Comparison of ENCODE assay signal across 1 cellular context in the genomic region with DNA sequence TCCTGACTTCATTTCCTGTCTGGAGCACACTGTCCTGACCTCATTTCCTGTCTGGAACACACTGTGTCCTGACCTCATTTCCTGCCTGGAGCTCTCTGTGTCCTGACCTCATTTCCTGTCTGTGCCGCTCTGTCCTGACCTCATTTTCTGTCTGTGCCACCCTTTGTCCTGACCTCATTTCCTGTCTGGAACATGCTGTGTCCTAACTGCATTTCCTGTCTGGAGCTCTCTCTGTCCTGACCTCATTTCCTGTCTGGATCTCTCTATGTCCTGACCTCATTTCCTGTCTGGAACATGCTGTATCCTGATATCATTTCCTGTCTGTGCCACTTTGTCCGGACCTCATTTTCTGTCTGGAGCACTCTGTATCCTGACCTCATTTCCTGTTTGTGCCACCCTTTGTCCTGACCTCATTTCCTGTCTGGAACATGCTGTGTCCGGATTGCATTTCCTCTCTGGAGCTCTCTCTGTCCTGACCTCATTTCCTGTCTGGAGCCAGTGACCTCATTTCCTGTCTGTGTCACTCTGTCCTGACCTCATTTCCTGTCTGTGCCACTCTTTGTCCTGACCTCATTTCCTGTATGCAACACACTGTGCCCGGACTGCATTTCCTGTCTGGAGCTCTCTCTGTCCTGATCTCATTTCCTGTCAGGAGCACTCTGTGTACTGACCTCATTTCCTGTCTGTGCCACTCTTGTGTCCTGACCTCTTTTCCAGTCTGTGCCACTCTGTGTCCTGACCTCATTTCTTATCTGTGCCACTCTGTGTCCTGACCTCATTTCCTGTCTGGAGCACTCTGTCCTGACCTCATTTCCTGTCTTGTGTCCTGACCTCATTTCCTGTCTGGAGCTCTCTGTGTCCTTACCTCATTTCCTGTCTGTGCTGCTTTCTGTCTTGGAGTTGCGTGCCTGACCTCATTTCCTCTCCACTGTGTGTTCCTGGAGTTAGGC.
TF ChIP-seq lines count a peak whose summit lies in the region.

No MANE protein-coding gene starts in this region.

TF ChIP-seq in HEK293, 187 proteins besides CTCF, POLR2A, EP300 and RAD21 (continued from another document and continues in another):
- TF ChIP-seq, protein P1, sequence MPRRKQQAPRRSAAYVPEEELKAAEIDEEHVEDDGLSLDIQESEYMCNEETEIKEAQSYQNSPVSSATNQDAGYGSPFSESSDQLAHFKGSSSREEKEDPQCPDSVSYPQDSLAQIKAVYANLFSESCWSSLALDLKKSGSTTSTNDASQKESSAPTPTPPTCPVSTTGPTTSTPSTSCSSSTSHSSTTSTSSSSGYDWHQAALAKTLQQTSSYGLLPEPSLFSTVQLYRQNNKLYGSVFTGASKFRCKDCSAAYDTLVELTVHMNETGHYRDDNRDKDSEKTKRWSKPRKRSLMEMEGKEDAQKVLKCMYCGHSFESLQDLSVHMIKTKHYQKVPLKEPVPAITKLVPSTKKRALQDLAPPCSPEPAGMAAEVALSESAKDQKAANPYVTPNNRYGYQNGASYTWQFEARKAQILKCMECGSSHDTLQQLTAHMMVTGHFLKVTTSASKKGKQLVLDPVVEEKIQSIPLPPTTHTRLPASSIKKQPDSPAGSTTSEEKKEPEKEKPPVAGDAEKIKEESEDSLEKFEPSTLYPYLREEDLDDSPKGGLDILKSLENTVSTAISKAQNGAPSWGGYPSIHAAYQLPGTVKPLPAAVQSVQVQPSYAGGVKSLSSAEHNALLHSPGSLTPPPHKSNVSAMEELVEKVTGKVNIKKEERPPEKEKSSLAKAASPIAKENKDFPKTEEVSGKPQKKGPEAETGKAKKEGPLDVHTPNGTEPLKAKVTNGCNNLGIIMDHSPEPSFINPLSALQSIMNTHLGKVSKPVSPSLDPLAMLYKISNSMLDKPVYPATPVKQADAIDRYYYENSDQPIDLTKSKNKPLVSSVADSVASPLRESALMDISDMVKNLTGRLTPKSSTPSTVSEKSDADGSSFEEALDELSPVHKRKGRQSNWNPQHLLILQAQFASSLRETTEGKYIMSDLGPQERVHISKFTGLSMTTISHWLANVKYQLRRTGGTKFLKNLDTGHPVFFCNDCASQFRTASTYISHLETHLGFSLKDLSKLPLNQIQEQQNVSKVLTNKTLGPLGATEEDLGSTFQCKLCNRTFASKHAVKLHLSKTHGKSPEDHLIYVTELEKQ (tag by site-specific recombination; IDR thresholded peaks at IDR 0.05; ENCODE audit: borderline replicate concordance): no peak
- TF ChIP-seq ZNF558 (tag by site-specific recombination; IDR thresholded peaks at IDR 0.05): no peak
- TF ChIP-seq ZNF600 (tag by site-specific recombination; IDR thresholded peaks at IDR 0.05): peak; percentile 66
- TF ChIP-seq, protein P2, sequence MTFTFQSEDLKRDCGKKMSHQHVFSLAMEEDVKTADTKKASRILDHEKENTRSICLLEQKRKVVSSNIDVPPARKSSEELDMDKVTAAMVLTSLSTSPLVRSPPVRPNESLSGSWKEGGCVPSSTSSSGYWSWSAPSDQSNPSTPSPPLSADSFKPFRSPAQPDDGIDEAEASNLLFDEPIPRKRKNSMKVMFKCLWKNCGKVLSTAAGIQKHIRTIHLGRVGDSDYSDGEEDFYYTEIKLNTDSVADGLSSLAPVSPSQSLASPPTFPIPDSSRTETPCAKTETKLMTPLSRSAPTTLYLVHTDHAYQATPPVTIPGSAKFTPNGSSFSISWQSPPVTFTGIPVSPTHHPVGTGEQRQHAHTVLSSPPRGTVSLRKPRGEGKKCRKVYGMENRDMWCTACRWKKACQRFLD (tag by site-specific recombination; IDR thresholded peaks at IDR 0.05): no peak
- TF ChIP-seq ZNF335 (tag by site-specific recombination; conservative IDR thresholded peaks at IDR 0.05): peak; percentile 90
- peak; percentile 60 for TF ChIP-seq ZBTB17 (tag by site-specific recombination; IDR thresholded peaks at IDR 0.05)
- TF ChIP-seq, protein P3, sequence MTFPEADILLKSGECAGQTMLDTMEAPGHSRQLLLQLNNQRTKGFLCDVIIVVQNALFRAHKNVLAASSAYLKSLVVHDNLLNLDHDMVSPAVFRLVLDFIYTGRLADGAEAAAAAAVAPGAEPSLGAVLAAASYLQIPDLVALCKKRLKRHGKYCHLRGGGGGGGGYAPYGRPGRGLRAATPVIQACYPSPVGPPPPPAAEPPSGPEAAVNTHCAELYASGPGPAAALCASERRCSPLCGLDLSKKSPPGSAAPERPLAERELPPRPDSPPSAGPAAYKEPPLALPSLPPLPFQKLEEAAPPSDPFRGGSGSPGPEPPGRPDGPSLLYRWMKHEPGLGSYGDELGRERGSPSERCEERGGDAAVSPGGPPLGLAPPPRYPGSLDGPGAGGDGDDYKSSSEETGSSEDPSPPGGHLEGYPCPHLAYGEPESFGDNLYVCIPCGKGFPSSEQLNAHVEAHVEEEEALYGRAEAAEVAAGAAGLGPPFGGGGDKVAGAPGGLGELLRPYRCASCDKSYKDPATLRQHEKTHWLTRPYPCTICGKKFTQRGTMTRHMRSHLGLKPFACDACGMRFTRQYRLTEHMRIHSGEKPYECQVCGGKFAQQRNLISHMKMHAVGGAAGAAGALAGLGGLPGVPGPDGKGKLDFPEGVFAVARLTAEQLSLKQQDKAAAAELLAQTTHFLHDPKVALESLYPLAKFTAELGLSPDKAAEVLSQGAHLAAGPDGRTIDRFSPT (tag by site-specific recombination; IDR thresholded peaks at IDR 0.05): peak; percentile 92
- no peak for TF ChIP-seq TRIM28 (IDR thresholded peaks at IDR 0.05; ENCODE audit: borderline replicate concordance, low read length)
- TF ChIP-seq, protein P4, sequence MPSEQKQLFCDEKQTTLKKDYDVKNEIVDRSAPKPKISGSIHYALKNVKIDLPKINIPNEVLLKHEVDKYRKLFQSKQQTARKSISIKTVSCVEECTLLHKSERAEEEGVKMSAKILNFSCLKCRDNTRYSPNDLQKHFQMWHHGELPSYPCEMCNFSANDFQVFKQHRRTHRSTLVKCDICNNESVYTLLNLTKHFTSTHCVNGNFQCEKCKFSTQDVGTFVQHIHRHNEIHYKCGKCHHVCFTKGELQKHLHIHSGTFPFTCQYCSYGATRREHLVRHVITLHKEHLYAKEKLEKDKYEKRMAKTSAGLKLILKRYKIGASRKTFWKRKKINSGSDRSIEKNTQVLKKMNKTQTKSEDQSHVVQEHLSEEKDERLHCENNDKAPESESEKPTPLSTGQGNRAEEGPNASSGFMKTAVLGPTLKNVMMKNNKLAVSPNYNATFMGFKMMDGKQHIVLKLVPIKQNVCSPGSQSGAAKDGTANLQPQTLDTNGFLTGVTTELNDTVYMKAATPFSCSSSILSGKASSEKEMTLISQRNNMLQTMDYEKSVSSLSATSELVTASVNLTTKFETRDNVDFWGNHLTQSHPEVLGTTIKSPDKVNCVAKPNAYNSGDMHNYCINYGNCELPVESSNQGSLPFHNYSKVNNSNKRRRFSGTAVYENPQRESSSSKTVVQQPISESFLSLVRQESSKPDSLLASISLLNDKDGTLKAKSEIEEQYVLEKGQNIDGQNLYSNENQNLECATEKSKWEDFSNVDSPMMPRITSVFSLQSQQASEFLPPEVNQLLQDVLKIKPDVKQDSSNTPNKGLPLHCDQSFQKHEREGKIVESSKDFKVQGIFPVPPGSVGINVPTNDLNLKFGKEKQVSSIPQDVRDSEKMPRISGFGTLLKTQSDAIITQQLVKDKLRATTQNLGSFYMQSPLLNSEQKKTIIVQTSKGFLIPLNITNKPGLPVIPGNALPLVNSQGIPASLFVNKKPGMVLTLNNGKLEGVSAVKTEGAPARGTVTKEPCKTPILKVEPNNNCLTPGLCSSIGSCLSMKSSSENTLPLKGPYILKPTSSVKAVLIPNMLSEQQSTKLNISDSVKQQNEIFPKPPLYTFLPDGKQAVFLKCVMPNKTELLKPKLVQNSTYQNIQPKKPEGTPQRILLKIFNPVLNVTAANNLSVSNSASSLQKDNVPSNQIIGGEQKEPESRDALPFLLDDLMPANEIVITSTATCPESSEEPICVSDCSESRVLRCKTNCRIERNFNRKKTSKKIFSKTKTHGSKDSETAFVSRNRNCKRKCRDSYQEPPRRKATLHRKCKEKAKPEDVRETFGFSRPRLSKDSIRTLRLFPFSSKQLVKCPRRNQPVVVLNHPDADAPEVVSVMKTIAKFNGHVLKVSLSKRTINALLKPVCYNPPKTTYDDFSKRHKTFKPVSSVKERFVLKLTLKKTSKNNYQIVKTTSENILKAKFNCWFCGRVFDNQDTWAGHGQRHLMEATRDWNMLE (tag by site-specific recombination; conservative IDR thresholded peaks at IDR 0.05; ENCODE audit: low read depth): peak; percentile 99
- TF ChIP-seq, protein P5, sequence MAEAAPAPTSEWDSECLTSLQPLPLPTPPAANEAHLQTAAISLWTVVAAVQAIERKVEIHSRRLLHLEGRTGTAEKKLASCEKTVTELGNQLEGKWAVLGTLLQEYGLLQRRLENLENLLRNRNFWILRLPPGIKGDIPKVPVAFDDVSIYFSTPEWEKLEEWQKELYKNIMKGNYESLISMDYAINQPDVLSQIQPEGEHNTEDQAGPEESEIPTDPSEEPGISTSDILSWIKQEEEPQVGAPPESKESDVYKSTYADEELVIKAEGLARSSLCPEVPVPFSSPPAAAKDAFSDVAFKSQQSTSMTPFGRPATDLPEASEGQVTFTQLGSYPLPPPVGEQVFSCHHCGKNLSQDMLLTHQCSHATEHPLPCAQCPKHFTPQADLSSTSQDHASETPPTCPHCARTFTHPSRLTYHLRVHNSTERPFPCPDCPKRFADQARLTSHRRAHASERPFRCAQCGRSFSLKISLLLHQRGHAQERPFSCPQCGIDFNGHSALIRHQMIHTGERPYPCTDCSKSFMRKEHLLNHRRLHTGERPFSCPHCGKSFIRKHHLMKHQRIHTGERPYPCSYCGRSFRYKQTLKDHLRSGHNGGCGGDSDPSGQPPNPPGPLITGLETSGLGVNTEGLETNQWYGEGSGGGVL (tag by site-specific recombination; IDR thresholded peaks at IDR 0.05): peak; percentile 32; the same call in 1 of the 2 replicates
- TF ChIP-seq ZNF2 (tag by site-specific recombination; IDR thresholded peaks at IDR 0.05): peak; percentile 77; the same call in 1 of the 2 replicates
- peak; percentile 67 for TF ChIP-seq SCRT2 (tag by site-specific recombination; IDR thresholded peaks at IDR 0.05)
- TF ChIP-seq ZNF221 (tag by site-specific recombination; IDR thresholded peaks at IDR 0.05; ENCODE audit: borderline replicate concordance): no peak
- TF ChIP-seq ZNF623 (tag by site-specific recombination; IDR thresholded peaks at IDR 0.05): peak; percentile 30
- no peak for TF ChIP-seq ZNF548 (tag by site-specific recombination; IDR thresholded peaks at IDR 0.05)
- TF ChIP-seq ZNF692 (tag by site-specific recombination; IDR thresholded peaks at IDR 0.05): peak; percentile 38; the same call in 1 of the 2 replicates
- TF ChIP-seq ZNF629 (tag by site-specific recombination; IDR thresholded peaks at IDR 0.05): peak; percentile 100
- no peak for TF ChIP-seq IKZF3 (tag by site-specific recombination; IDR thresholded peaks at IDR 0.05)
- TF ChIP-seq, protein P6, sequence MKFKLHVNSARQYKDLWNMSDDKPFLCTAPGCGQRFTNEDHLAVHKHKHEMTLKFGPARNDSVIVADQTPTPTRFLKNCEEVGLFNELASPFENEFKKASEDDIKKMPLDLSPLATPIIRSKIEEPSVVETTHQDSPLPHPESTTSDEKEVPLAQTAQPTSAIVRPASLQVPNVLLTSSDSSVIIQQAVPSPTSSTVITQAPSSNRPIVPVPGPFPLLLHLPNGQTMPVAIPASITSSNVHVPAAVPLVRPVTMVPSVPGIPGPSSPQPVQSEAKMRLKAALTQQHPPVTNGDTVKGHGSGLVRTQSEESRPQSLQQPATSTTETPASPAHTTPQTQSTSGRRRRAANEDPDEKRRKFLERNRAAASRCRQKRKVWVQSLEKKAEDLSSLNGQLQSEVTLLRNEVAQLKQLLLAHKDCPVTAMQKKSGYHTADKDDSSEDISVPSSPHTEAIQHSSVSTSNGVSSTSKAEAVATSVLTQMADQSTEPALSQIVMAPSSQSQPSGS (tag by site-specific recombination; IDR thresholded peaks at IDR 0.05; ENCODE audit: low read depth): peak; percentile 99
- no peak for TF ChIP-seq ZNF621 (tag by site-specific recombination; IDR thresholded peaks at IDR 0.05)
- TF ChIP-seq KLF8 (tag by site-specific recombination; IDR thresholded peaks at IDR 0.05): peak; percentile 42; the same call in 1 of the 2 replicates
- TF ChIP-seq ZXDB (tag by site-specific recombination; IDR thresholded peaks at IDR 0.05): peak; percentile 47
- TF ChIP-seq ZNF223 (tag by site-specific recombination; IDR thresholded peaks at IDR 0.05): no peak
- peak; percentile 55; the same call in 1 of the 2 replicates for TF ChIP-seq ZNF580 (tag by site-specific recombination; IDR thresholded peaks at IDR 0.05)
- peak; percentile 77 for TF ChIP-seq SP7 (tag by site-specific recombination; IDR thresholded peaks at IDR 0.05)
- no peak for TF ChIP-seq ZNF501 (tag by site-specific recombination; IDR thresholded peaks at IDR 0.05)
- no peak; the same call in 1 of the 2 replicates for TF ChIP-seq ZBTB48 (tag by site-specific recombination; IDR thresholded peaks at IDR 0.05)
- TF ChIP-seq ZNF324 (tag by site-specific recombination; IDR thresholded peaks at IDR 0.05): peak; percentile 90
- TF ChIP-seq FEZF1 (tag by site-specific recombination; IDR thresholded peaks at IDR 0.05): 0 out of 2 replicates have a peak, but pooled peaks have one; percentile 12
- TF ChIP-seq ZEB2 (tag by site-specific recombination; IDR thresholded peaks at IDR 0.05): 0 out of 2 replicates have a peak, but pooled peaks have one; percentile 16
- no peak for TF ChIP-seq ZNF423 (tag by site-specific recombination; IDR thresholded peaks at IDR 0.05)
- no peak for TF ChIP-seq ZNF19 (tag by site-specific recombination; IDR thresholded peaks at IDR 0.05; ENCODE audit: low read depth)
- TF ChIP-seq ZNF677 (tag by site-specific recombination; IDR thresholded peaks at IDR 0.05): no peak
- no peak for TF ChIP-seq RBAK (tag by site-specific recombination; IDR thresholded peaks at IDR 0.05)
- TF ChIP-seq ZNF514 (tag by site-specific recombination; IDR thresholded peaks at IDR 0.05): no peak
- peak; percentile 100 for TF ChIP-seq ZBTB21 (tag by site-specific recombination; IDR thresholded peaks at IDR 0.05)
- TF ChIP-seq SETDB1 (IDR thresholded peaks at IDR 0.05; ENCODE audit: insufficient read length, low read length): peak; percentile 97
- TF ChIP-seq, protein P7, sequence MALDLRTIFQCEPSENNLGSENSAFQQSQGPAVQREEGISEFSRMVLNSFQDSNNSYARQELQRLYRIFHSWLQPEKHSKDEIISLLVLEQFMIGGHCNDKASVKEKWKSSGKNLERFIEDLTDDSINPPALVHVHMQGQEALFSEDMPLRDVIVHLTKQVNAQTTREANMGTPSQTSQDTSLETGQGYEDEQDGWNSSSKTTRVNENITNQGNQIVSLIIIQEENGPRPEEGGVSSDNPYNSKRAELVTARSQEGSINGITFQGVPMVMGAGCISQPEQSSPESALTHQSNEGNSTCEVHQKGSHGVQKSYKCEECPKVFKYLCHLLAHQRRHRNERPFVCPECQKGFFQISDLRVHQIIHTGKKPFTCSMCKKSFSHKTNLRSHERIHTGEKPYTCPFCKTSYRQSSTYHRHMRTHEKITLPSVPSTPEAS (tag by site-specific recombination; IDR thresholded peaks at IDR 0.05): peak; percentile 61; the same call in 1 of the 2 replicates
